In the genomic region with DNA sequence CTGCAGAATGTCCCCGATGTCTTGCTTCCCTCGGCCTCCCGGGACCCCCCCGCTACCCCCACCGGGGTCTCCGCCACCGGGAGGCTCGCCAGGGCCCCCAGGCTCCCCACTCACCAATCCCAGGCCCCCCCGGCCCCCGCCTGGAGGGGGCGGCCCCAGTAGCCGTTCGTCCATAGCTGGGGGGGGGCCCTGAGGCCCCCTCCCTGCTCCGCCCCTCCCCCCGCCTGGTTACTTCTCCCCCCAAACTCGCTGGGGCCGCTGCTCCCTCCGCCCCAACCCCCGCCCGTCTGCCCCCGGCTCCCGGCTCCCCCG, we compare ENCODE assay signal across 8 cellular contexts. TPM values are rescaled to one million over a fixed set of nuclear protein-coding genes. Genes with fewer than 3 reads are reported as not detected.
DNase-seq lines count a peak whose midpoint lies in the region; ATAC-seq and TF ChIP-seq lines count a peak whose summit lies in the region.

No MANE protein-coding gene starts in this region.

- TF ChIP-seq CTCF in MCF 10A (IDR thresholded peaks at IDR 0.05; ENCODE audit: unreplicated experiment): no peak
- TF ChIP-seq CTCF in lower leg skin (IDR thresholded peaks at IDR 0.05): no peak
- TF ChIP-seq CTCF in thyroid gland (IDR thresholded peaks at IDR 0.05): no peak

- no peaks in the 10 kb centered on the region for H3K9me3 ChIP-seq in thyroid gland

- H3K36me3 ChIP-seq in thyroid gland: peaks cover 6 to 13% of the 10 kb centered on the region in 2 donors

- H3K9me3 Mint-ChIP-seq in activated CD4-positive, alpha-beta T cell treated with anti-CD3 and anti-CD28 coated beads, Interleukin-2, amount 10 ng/mL, durations not matched to agents 7 days and 5 days: no peaks in the 10 kb centered on the region
- no peaks in the 10 kb centered on the region for H3K9me3 Mint-ChIP-seq in MCF 10A (ENCODE audit: unreplicated experiment)

- POLR2A ChIA-PET in activated CD4-positive, alpha-beta T cell treated with anti-CD3 and anti-CD28 coated beads, Interleukin-2, amount 10 ng/mL, durations not matched to agents 7 days and 5 days (lab: Charles Lee): no interaction called here
- POLR2A ChIA-PET in MCF 10A (lab: Yijun Ruan, JAX): interaction anchor here (0.6 to 3.2 kb wide), 8 partner anchors 12 to 1201 kb away, joined by 3 to 78 read pairs (median 3); a partner anchor contains a TSS

- CTCF ChIA-PET in activated CD4-positive, alpha-beta T cell treated with anti-CD3 and anti-CD28 coated beads, Interleukin-2, amount 10 ng/mL, durations not matched to agents 7 days and 5 days (lab: Charles Lee): interaction anchor here (1.3 to 1.4 kb wide), 3 partner anchors 8 to 59 kb away, joined by 3 to 6 read pairs (median 3); a partner anchor contains a TSS
- CTCF ChIA-PET in MCF 10A (lab: Yijun Ruan, JAX): interaction anchor here (0.7 kb wide), 1 partner anchor 12 kb away, joined by 3 read pairs; no protein-coding TSS in a partner anchor

- H3K4me1 ChIP-seq in thyroid gland: peaks cover 24 to 60% of the 10 kb centered on the region in 2 donors

- no TSS peak for BruUV-seq in MCF 10A (replicated peaks; lab: Mats Ljungman, UMichigan)

- H3K27me3 ChIP-seq in thyroid gland: no peaks in the 10 kb centered on the region

- peak overlapping the region; percentile 69 for H3K27ac Mint-ChIP-seq in activated CD4-positive, alpha-beta T cell treated with anti-CD3 and anti-CD28 coated beads, Interleukin-2, amount 10 ng/mL, durations not matched to agents 7 days and 5 days
- peak overlapping the region; percentile 86 for H3K27ac Mint-ChIP-seq in MCF 10A (ENCODE audit: low read depth, unreplicated experiment)

- H3K4me3 ChIP-seq in lower leg skin (ENCODE audit: low read depth, poor library complexity, severe bottlenecking): peak overlapping the region; percentile 53
- H3K4me3 ChIP-seq in thyroid gland (replicated peaks in 1 of 3): peak overlapping the region; percentile 27 to 64 (median 40)

- WGBS in lower leg skin, 2 donors: 0 to 12% methylated on average over 4 to 5 of the region's 23 CpGs
- 20% methylated on average over 1 of the region's 23 CpGs; no CpG with 5 or more reads in 1 of the 2 donors for WGBS in thyroid gland, 2 donors

- TF ChIP-seq POLR2A in lower leg skin (IDR thresholded peaks at IDR 0.05): no peak
- TF ChIP-seq POLR2A in thyroid gland (IDR thresholded peaks at IDR 0.05): no peak

- H3K4me3 Mint-ChIP-seq in activated CD4-positive, alpha-beta T cell treated with anti-CD3 and anti-CD28 coated beads, Interleukin-2, amount 10 ng/mL, durations not matched to agents 7 days and 5 days: peak overlapping the region; percentile 100
- H3K4me3 Mint-ChIP-seq in MCF 10A (ENCODE audit: unreplicated experiment): peak overlapping the region; percentile 83

- H3K27me3 Mint-ChIP-seq in activated CD4-positive, alpha-beta T cell treated with anti-CD3 and anti-CD28 coated beads, Interleukin-2, amount 10 ng/mL, durations not matched to agents 7 days and 5 days: no peaks in the 10 kb centered on the region
- H3K27me3 Mint-ChIP-seq in MCF 10A (ENCODE audit: insufficient read depth, unreplicated experiment): no peaks in the 10 kb centered on the region

- DNase-seq in activated CD4-positive, alpha-beta T cell treated with anti-CD3 and anti-CD28 coated beads, Interleukin-2, amount 10 ng/mL, durations not matched to agents 7 days and 5 days: no peak
- no peak for DNase-seq in activated CD4-positive, alpha-beta T cell treated with anti-CD3 and anti-CD28 coated beads for 4 hours
- DNase-seq in MCF 10A (ENCODE audit: unreplicated experiment): no peak
- DNase-seq in lower leg skin (ENCODE audit: low spot score in 2 of 2): no peak
- DNase-seq in thyroid gland: no peak
- DNase-seq in cerebellar nuclear complex (lab: John Stamatoyannopoulos, UW): no peak

- peak overlapping the region; percentile 97 to 99 (median 98) for H3K27ac ChIP-seq in thyroid gland

- intact Hi-C loops in MCF 10A (cut with micrococcal nuclease) (no loop called here), lower leg skin (cut with DNase I; ENCODE audit: low total_unique reads) (loop anchor here (10.0 kb wide), 1 partner anchor 65 kb away; a partner anchor contains a TSS), thyroid gland (cut with DNase I) (no loop called here)

- ATAC-seq in GM18873 (IDR thresholded peaks at IDR 0.05; ENCODE audit: low FRiP score, unreplicated experiment) (no peak), GM21390 (IDR thresholded peaks at IDR 0.05; ENCODE audit: unreplicated experiment) (no peak)

- peaks cover 60% of the 10 kb centered on the region for H3K36me3 Mint-ChIP-seq in activated CD4-positive, alpha-beta T cell treated with anti-CD3 and anti-CD28 coated beads, Interleukin-2, amount 10 ng/mL, durations not matched to agents 7 days and 5 days (ENCODE audit: low read depth)
- H3K36me3 Mint-ChIP-seq in MCF 10A (ENCODE audit: insufficient read depth, unreplicated experiment): peaks cover 33% of the 10 kb centered on the region

- peaks cover 57% of the 10 kb centered on the region for H3K4me1 Mint-ChIP-seq in activated CD4-positive, alpha-beta T cell treated with anti-CD3 and anti-CD28 coated beads, Interleukin-2, amount 10 ng/mL, durations not matched to agents 7 days and 5 days
- peaks cover 28% of the 10 kb centered on the region for H3K4me1 Mint-ChIP-seq in MCF 10A (ENCODE audit: insufficient read depth, unreplicated experiment)

RNA-seq across cellular contexts. Expression of a gene that starts 0.3 kb away (rescaled TPM):
- total RNA-seq in activated CD4-positive, alpha-beta T cell treated with anti-CD3 and anti-CD28 coated beads, Interleukin-2, amount 10 ng/mL, durations not matched to agents 7 days and 5 days: 10 to 100 TPM; 98.2 to 98.4 TPM
- 48.1 and 49.2 TPM in 2 replicates for total RNA-seq in MCF 10A (2022)
- 10 to 100 TPM; 49.2 to 63.9 (median 55.8) TPM for total RNA-seq in lower leg skin
- 10 to 100 TPM; 66.0 to 93.4 (median 74.2) TPM for total RNA-seq in thyroid gland

RNA-seq across cellular contexts. Expression of a gene that starts 2.7 kb away (rescaled TPM):
- 100 to 1,000 TPM; 274 to 282 TPM for total RNA-seq in activated CD4-positive, alpha-beta T cell treated with anti-CD3 and anti-CD28 coated beads, Interleukin-2, amount 10 ng/mL, durations not matched to agents 7 days and 5 days
- total RNA-seq in MCF 10A (2022) (0.71 and 0.84 TPM in 2 replicates), lower leg skin (1 to 10 TPM in 3 of 4 donors, under 1 TPM in 1; 0.69 to 7.5 (median 4.3) TPM), thyroid gland (1 to 10 TPM; 4.2 to 6.5 (median 5.5) TPM)

RNA-seq across cellular contexts. Expression of a gene that starts 5.6 kb away (rescaled TPM):
- total RNA-seq in activated CD4-positive, alpha-beta T cell treated with anti-CD3 and anti-CD28 coated beads, Interleukin-2, amount 10 ng/mL, durations not matched to agents 7 days and 5 days: 10 to 100 TPM; 45.4 to 47.1 TPM
- total RNA-seq in MCF 10A (2022) (8.0 and 8.4 TPM in 2 replicates), lower leg skin (1 to 10 TPM in 3 of 4 donors, under 1 TPM in 1; 0.56 to 4.1 (median 2.3) TPM), thyroid gland (10 to 100 TPM; 10.3 to 70.6 (median 36.8) TPM)

RNA-seq across cellular contexts. Expression of a gene that starts 11.5 kb away (rescaled TPM):
- total RNA-seq in activated CD4-positive, alpha-beta T cell treated with anti-CD3 and anti-CD28 coated beads, Interleukin-2, amount 10 ng/mL, durations not matched to agents 7 days and 5 days: 10 to 100 TPM; 39.8 to 49.7 TPM
- total RNA-seq in MCF 10A (2022) (28.1 and 29.6 TPM in 2 replicates), lower leg skin (10 to 100 TPM; 52.4 to 75.3 (median 56.8) TPM), thyroid gland (100 to 1,000 TPM in 3 of 4 donors, 10 to 100 TPM in 1; 64.0 to 114 (median 107) TPM)

RNA-seq across cellular contexts. Expression of a gene that starts 13.8 kb away (rescaled TPM):
- total RNA-seq in activated CD4-positive, alpha-beta T cell treated with anti-CD3 and anti-CD28 coated beads, Interleukin-2, amount 10 ng/mL, durations not matched to agents 7 days and 5 days: 10 to 100 TPM; 47.3 to 52.0 TPM
- total RNA-seq in MCF 10A (2022): 37.8 and 43.4 TPM in 2 replicates
- 10 to 100 TPM; 18.8 to 53.2 (median 28.0) TPM for total RNA-seq in lower leg skin
- total RNA-seq in thyroid gland: 10 to 100 TPM; 48.6 to 69.2 (median 54.8) TPM

Comparison
In these comparisons a context has a peak if more than half of its experiments do, and no peak if none do; other contexts are left out.
1. RNA of a gene that starts 2.7 kb away (total RNA-seq): 274 to 282 TPM in activated CD4-positive, alpha-beta T cell treated with anti-CD3 and anti-CD28 coated beads, Interleukin-2, amount 10 ng/mL, durations not matched to agents 7 days and 5 days; 4.2 to 6.5 TPM in thyroid gland, 0.69 to 7.5 TPM in lower leg skin and 0.71 to 0.84 TPM in MCF 10A; every median in the first group is over 10 times any median in the second.